In the genomic region with DNA sequence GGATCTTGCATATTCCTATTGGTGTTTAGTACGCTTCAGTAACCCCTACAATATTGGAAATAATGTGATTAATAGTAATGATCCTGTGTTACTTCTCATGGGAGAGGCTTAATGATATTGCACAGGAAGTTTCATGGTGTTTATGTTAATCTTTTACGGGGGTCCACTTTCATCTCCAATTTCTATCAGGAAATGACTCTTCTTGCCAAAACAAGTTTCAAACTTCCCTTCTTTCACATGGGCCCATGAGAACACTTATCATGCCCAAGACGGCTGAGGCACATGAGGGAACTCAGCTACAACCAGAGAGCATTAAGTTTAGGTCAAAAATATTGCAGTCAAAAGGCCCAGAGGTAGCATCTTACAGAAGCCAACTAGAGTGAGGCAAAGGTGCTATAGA, we compare ENCODE assay signal across 27 cellular contexts. TPM values are rescaled to one million over a fixed set of nuclear protein-coding genes. Genes with fewer than 3 reads are reported as not detected.
DNase-seq lines count a peak whose midpoint lies in the region; ATAC-seq and TF ChIP-seq lines count a peak whose summit lies in the region.
"Had no signal": no experiment of that assay in that cellular context is flagged by ENCODE, and none has a peak within 500 bp of the region (broad histone marks: within the 10 kb centered on the region; RNA-seq: fewer than 3 reads in every experiment).

No MANE protein-coding gene starts in this region.

- peak overlapping the region; percentile 2 for H3K27ac Mint-ChIP-seq in activated naive CD8-positive, alpha-beta T cell treated with anti-CD3 and anti-CD28 coated beads, Interleukin-2, amount 50 U/mL, for 24 hours
- no peak overlapping the region for H3K27ac Mint-ChIP-seq in activated naive CD8-positive, alpha-beta T cell treated with anti-CD3 and anti-CD28 coated beads for 36 hours
- peak overlapping the region; percentile 3 for H3K27ac Mint-ChIP-seq in osteocyte (ENCODE audit: unreplicated experiment)
- H3K27ac Mint-ChIP-seq: CD14-positive monocyte; CD4-positive, alpha-beta memory T cell; CD4-positive, CD25-positive, alpha-beta regulatory T cell; CD8-positive, alpha-beta memory T cell had no signal

- no peak for TF ChIP-seq CTCF in osteocyte (IDR thresholded peaks at IDR 0.05)
- TF ChIP-seq CTCF in dorsolateral prefrontal cortex (IDR thresholded peaks at IDR 0.05 in 54 of 56, conservative IDR thresholded peaks at IDR 0.05 in 2 of 56; ENCODE audit: low read depth in 1 of 56, partially characterized antibody in 56 of 56): no peak

- H3K36me3 ChIP-seq in SK-N-MC (ENCODE audit: insufficient read depth, low read length): no peaks in the 10 kb centered on the region
- H3K36me3 ChIP-seq: BE2C, BLaER1 had no signal

- H3K9me3 ChIP-seq in SK-N-MC (ENCODE audit: low read depth, low read length): no peaks in the 10 kb centered on the region
- H3K9me3 ChIP-seq: A549, BE2C, BLaER1 had no signal

- H3K4me1 Mint-ChIP-seq in activated naive CD8-positive, alpha-beta T cell treated with anti-CD3 and anti-CD28 coated beads, Interleukin-2, amount 50 U/mL, for 24 hours: no peaks in the 10 kb centered on the region
- no peaks in the 10 kb centered on the region for H3K4me1 Mint-ChIP-seq in activated naive CD8-positive, alpha-beta T cell treated with anti-CD3 and anti-CD28 coated beads for 36 hours
- peaks cover 15% of the 10 kb centered on the region for H3K4me1 Mint-ChIP-seq in osteocyte (ENCODE audit: unreplicated experiment)
- H3K4me1 Mint-ChIP-seq: CD14-positive monocyte; CD4-positive, alpha-beta memory T cell; CD8-positive, alpha-beta memory T cell had no signal

- H3K27ac ChIP-seq in SK-N-MC (peak overlapping the region; percentile 67), dorsolateral prefrontal cortex (no peak overlapping the region)
- H3K27ac ChIP-seq: 22Rv1, A549, BLaER1 had no signal

- H3K4me3 Mint-ChIP-seq in activated naive CD8-positive, alpha-beta T cell treated with anti-CD3 and anti-CD28 coated beads, Interleukin-2, amount 50 U/mL, for 24 hours: no peak overlapping the region
- H3K4me3 Mint-ChIP-seq in activated naive CD8-positive, alpha-beta T cell treated with anti-CD3 and anti-CD28 coated beads for 36 hours: no peak overlapping the region
- no peak overlapping the region for H3K4me3 Mint-ChIP-seq in osteocyte (ENCODE audit: unreplicated experiment)
- H3K4me3 Mint-ChIP-seq: CD14-positive monocyte; CD4-positive, alpha-beta memory T cell; CD4-positive, CD25-positive, alpha-beta regulatory T cell; CD8-positive, alpha-beta memory T cell had no signal

- peaks cover 0 to 18% (median 0%) of the 10 kb centered on the region in 45 donors for H3K27me3 ChIP-seq in dorsolateral prefrontal cortex
- H3K27me3 ChIP-seq: BE2C had no signal

- no peak for ATAC-seq in activated naive CD8-positive, alpha-beta T cell treated with anti-CD3 and anti-CD28 coated beads, Interleukin-2, amount 50 U/mL, for 24 hours
- no peak for ATAC-seq in GM21381 (IDR thresholded peaks at IDR 0.05; ENCODE audit: unreplicated experiment)
- ATAC-seq: A549, GM12878 had no signal

- no peaks in the 10 kb centered on the region for H3K36me3 Mint-ChIP-seq in activated naive CD8-positive, alpha-beta T cell treated with anti-CD3 and anti-CD28 coated beads, Interleukin-2, amount 50 U/mL, for 24 hours (ENCODE audit: low read depth)
- H3K36me3 Mint-ChIP-seq in activated naive CD8-positive, alpha-beta T cell treated with anti-CD3 and anti-CD28 coated beads for 36 hours: no peaks in the 10 kb centered on the region
- no peaks in the 10 kb centered on the region for H3K36me3 Mint-ChIP-seq in osteocyte (ENCODE audit: unreplicated experiment)
- H3K36me3 Mint-ChIP-seq: CD14-positive monocyte; CD4-positive, alpha-beta memory T cell; CD4-positive, CD25-positive, alpha-beta regulatory T cell; CD8-positive, alpha-beta memory T cell had no signal

- peak overlapping the region; percentile 59 for H3K4me3 ChIP-seq in SK-N-MC
- H3K4me3 ChIP-seq in dorsolateral prefrontal cortex: no peak overlapping the region
- H3K4me3 ChIP-seq: A549, BLaER1, GM12878 had no signal

- H3K9ac ChIP-seq in SK-N-MC (ENCODE audit: insufficient read length): no peak overlapping the region
- H3K9ac ChIP-seq: BLaER1 had no signal

- intact Hi-C loops in dorsolateral prefrontal cortex (cut with DNase I): loop anchor here (10.0 kb wide), 4 partner anchors 126 to 786 kb away; no protein-coding TSS in a partner anchor

- no peak for DNase-seq in activated naive CD8-positive, alpha-beta T cell treated with anti-CD3 and anti-CD28 coated beads, Interleukin-2, amount 50 U/mL, for 24 hours
- no peak for DNase-seq in activated naive CD8-positive, alpha-beta T cell treated with anti-CD3 and anti-CD28 coated beads for 36 hours
- DNase-seq in SK-N-MC (ENCODE audit: low read depth, low spot score): no peak
- no peak for DNase-seq in osteocyte (ENCODE audit: extremely low spot score, unreplicated experiment)
- no peak for DNase-seq in dorsolateral prefrontal cortex
- DNase-seq in NCI-H1694 (lab: John Stamatoyannopoulos, UW): no peak
- DNase-seq: ACHN; BE2C; C1 segment of cervical spinal cord; CD4-positive, alpha-beta memory T cell; CD4-positive, CD25-positive, alpha-beta regulatory T cell; CD8-positive, alpha-beta memory T cell; COR-L47; DMS 273 treated with DMSO at 0.1 percent for 48 hours; DMS153; DMS53; DMS79; DND-41; EL; GDM1 had no signal

- H3K27me3 Mint-ChIP-seq in activated naive CD8-positive, alpha-beta T cell treated with anti-CD3 and anti-CD28 coated beads, Interleukin-2, amount 50 U/mL, for 24 hours: peaks cover 10% of the 10 kb centered on the region
- H3K27me3 Mint-ChIP-seq in activated naive CD8-positive, alpha-beta T cell treated with anti-CD3 and anti-CD28 coated beads for 36 hours: peaks cover 19% of the 10 kb centered on the region
- H3K27me3 Mint-ChIP-seq in osteocyte (ENCODE audit: unreplicated experiment): peaks cover 7% of the 10 kb centered on the region

- no peaks in the 10 kb centered on the region for H3K9me3 Mint-ChIP-seq in activated naive CD8-positive, alpha-beta T cell treated with anti-CD3 and anti-CD28 coated beads, Interleukin-2, amount 50 U/mL, for 24 hours
- no peaks in the 10 kb centered on the region for H3K9me3 Mint-ChIP-seq in activated naive CD8-positive, alpha-beta T cell treated with anti-CD3 and anti-CD28 coated beads for 36 hours
- no peaks in the 10 kb centered on the region for H3K9me3 Mint-ChIP-seq in osteocyte (ENCODE audit: unreplicated experiment)
- H3K9me3 Mint-ChIP-seq: CD4-positive, alpha-beta memory T cell; CD4-positive, CD25-positive, alpha-beta regulatory T cell had no signal

RNA-seq across cellular contexts. Expression of gene ERBB4, which starts 7.6 kb away (rescaled TPM):
- total RNA-seq in activated naive CD8-positive, alpha-beta T cell treated with anti-CD3 and anti-CD28 coated beads for 36 hours: not detected
- total RNA-seq in osteocyte: 2.5 and 2.8 TPM in 2 replicates
- 100 to 1,000 TPM in 33 of 120 experiments, 10 to 100 TPM in 87; 53.3 to 151 (median 88.1) TPM for total RNA-seq in dorsolateral prefrontal cortex
- total RNA-seq: CD4-positive, alpha-beta memory T cell; CD4-positive, CD25-positive, alpha-beta regulatory T cell; CD8-positive, alpha-beta memory T cell; G401 had no signal

Comparison
In these comparisons a context has a peak if more than half of its experiments do, and no peak if none do; other contexts are left out.
1. RNA of gene ERBB4, which starts 7.6 kb away (total RNA-seq): 53.3 to 151 TPM in dorsolateral prefrontal cortex; 2.5 to 2.8 TPM in osteocyte and not detected in activated naive CD8-positive, alpha-beta T cell treated with anti-CD3 and anti-CD28 coated beads for 36 hours; every median in the first group is over 10 times any median in the second.